Comparison of ENCODE assay signal across 18 cellular contexts in the genomic region with DNA sequence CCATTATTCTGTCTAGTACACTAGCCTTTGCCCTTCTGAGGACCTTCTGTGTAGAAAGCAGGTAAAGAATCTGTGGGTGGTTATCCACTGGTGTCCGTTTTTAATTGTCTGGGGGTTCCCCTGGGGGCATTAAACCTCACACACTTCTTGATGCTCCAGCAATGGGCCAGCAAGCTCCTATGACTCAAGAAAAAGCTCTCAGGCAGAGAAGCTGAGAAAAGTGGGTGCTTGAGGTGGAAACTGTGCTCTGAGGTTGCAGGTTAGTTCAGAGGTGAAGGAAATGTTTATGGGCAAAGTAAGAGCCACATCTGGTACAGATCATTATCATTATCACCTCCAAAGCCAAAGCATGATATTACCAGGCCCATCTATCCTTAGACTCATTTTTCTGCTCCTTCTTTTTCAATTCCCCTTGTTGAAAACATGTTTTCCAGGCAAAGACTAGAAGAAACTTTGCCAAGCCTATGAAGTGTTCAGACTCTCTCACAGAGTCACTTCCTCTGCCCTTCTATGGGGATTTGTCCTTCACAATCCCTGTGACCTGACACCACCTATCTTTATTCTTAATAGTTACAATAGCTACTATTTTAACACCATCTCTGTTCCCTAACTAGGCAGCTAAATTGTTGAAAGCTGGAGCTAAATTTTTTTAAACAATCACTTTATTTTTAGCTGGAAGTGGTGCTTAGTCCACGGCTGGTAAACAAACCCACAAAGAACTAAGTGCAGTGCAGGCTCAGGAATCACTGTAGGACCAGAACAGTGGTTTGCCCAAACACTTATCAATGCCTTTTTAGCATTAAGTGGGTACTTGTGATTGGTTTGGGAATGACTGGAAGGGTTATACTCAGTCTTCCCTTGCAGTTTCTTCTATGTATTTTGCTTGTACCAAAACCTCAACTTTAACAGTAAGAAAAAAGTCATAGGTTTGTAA.
"Had no signal": no experiment of that assay in that cellular context is flagged by ENCODE, and none has a peak within 500 bp of the region (broad histone marks: within the 10 kb centered on the region; RNA-seq: fewer than 3 reads in every experiment).

No MANE protein-coding gene starts in this region.

- H3K9me3 Mint-ChIP-seq: neural crest cell had no signal

- ATAC-seq: esophagus mucosa; heart left ventricle; natural killer cell; stimulated activated memory B cell treated with anti-CD40 and anti-IgM and Interleukin-4, amounts not matched to agents 10 μg/mL and 1 μg/mL and 100 μg/mL, for 72 hours had no signal

- H3K4me1 ChIP-seq: heart left ventricle, pancreas, testis, tibial nerve had no signal

- H3K36me3 Mint-ChIP-seq: memory B cell; mesothelial cell of epicardium; natural killer cell; stimulated activated memory B cell treated with anti-CD40 and anti-IgM and Interleukin-4, amounts not matched to agents 10 μg/mL and 1 μg/mL and 100 μg/mL, for 72 hours had no signal

- H3K4me1 Mint-ChIP-seq: memory B cell; mesothelial cell of epicardium; natural killer cell; neural crest cell; stimulated activated memory B cell treated with anti-CD40 and anti-IgM and Interleukin-4, amounts not matched to agents 10 μg/mL and 1 μg/mL and 100 μg/mL, for 72 hours had no signal

- H3K27me3 ChIP-seq: right lobe of liver, testis, tibial nerve had no signal

- H3K27ac ChIP-seq: heart left ventricle, right lobe of liver, testis, tibial nerve had no signal

- H3K4me3 Mint-ChIP-seq: memory B cell; mesothelial cell of epicardium; natural killer cell; neural crest cell; stimulated activated memory B cell treated with anti-CD40 and anti-IgM and Interleukin-4, amounts not matched to agents 10 μg/mL and 1 μg/mL and 100 μg/mL, for 72 hours; stimulated activated naive CD8-positive, alpha-beta T cell treated with anti-CD3 and anti-CD28 coated beads, Interleukin-15, Interleukin-2, amounts not matched to agents 100 ng/mL and 50 ng/mL, for 24 hours had no signal

- H3K9me3 ChIP-seq: heart left ventricle, pancreas, right lobe of liver, testis had no signal

- H3K36me3 ChIP-seq: heart left ventricle, pancreas, right lobe of liver, tibial nerve had no signal

- DNase-seq: effector memory CD4-positive, alpha-beta T cell; heart left ventricle; hippocampal formation; left colon; natural killer cell; occipital lobe; right lobe of liver; stimulated activated CD4-positive, alpha-beta T cell treated with anti-CD3 and anti-CD28 coated beads, Interleukin-4, amount 100 ng/mL, for 24 hours; testis had no signal

- H3K4me3 ChIP-seq: heart left ventricle, pancreas, right lobe of liver, testis, tibial nerve had no signal

- H3K27ac Mint-ChIP-seq: memory B cell; mesothelial cell of epicardium; natural killer cell; progenitor cell of endocrine pancreas; stimulated activated memory B cell treated with anti-CD40 and anti-IgM and Interleukin-4, amounts not matched to agents 10 μg/mL and 1 μg/mL and 100 μg/mL, for 72 hours; stimulated activated naive CD8-positive, alpha-beta T cell treated with anti-CD3 and anti-CD28 coated beads, Interleukin-15, Interleukin-2, amounts not matched to agents 100 ng/mL and 50 ng/mL, for 24 hours had no signal
